Comparison of ENCODE assay signal across 11 cellular contexts in the genomic region with DNA sequence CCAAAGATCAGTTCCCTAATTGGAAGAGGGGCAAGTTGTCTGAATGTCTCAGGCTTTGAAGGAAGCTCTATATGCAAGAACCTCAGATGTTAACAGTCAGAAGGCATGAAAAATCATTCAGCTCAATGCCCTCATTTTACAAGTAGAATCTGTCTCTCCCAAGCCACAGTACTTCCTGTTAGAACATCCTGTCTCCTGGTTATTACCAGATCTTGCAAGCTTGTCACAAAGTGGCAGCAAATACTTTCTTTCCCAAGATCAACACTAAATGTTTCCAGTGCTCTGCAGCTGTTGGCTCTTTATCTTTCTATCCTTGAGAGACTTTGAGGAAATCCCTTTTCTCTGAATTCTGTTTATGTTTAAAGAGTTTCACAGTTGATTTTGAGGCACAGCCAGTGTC.
A peak's percentile ranks its signal among the peaks of the same experiment; 100 is the strongest.
DNase-seq lines count a peak whose midpoint lies in the region; ATAC-seq and TF ChIP-seq lines count a peak whose summit lies in the region.
"Had no signal": no experiment of that assay in that cellular context is flagged by ENCODE, and none has a peak within 500 bp of the region (broad histone marks: within the 10 kb centered on the region; RNA-seq: fewer than 3 reads in every experiment).

No MANE protein-coding gene starts in this region.

- H3K36me3 ChIP-seq in A673 (ENCODE audit: insufficient read depth, low read length, poor library complexity, severe bottlenecking) (no peaks in the 10 kb centered on the region), ascending aorta (no peaks in the 10 kb centered on the region)

- no TSS peak for BruUV-seq in A673 (replicated peaks; lab: Mats Ljungman, UMichigan)

- TF ChIP-seq CTCF in A673 (conservative IDR thresholded peaks at IDR 0.05; ENCODE audit: low read depth, low read length) (no peak), ascending aorta (IDR thresholded peaks at IDR 0.05) (no peak)

- intact Hi-C loops in A673 (cut with micrococcal nuclease; ENCODE audit: unreplicated experiment) (loop anchor here (5.0 kb wide), 3 partner anchors 492 to 1907 kb away; no protein-coding TSS in a partner anchor), ascending aorta (cut with DNase I) (loop anchor here (5.0 kb wide), 1 partner anchor 307 kb away; no protein-coding TSS in a partner anchor)

- CTCF ChIA-PET in A673 (lab: Charles Lee): interaction anchor here (0.6 kb wide), 1 partner anchor 97 kb away, joined by 3 read pairs; no protein-coding TSS in a partner anchor

- H3K27me3 ChIP-seq in A673 (replicated peaks; ENCODE audit: insufficient read depth, low read depth, low read length, poor library complexity) (no peaks in the 10 kb centered on the region), ascending aorta (no peaks in the 10 kb centered on the region)
- H3K27me3 ChIP-seq: foreskin keratinocyte had no signal

- ATAC-seq in GM19395 (IDR thresholded peaks at IDR 0.05; ENCODE audit: unreplicated experiment) (peak; percentile 48), HG03457 (IDR thresholded peaks at IDR 0.05; ENCODE audit: unreplicated experiment) (no peak), HG02884 (IDR thresholded peaks at IDR 0.05; ENCODE audit: unreplicated experiment) (no peak)
- ATAC-seq: CD8-positive, alpha-beta T cell; foreskin keratinocyte; HepG2 had no signal

- H3K9me3 ChIP-seq in A673 (ENCODE audit: low read depth, low read length, poor library complexity, severe bottlenecking) (no peaks in the 10 kb centered on the region), ascending aorta (no peaks in the 10 kb centered on the region)

- H3K4me1 ChIP-seq in A673 (ENCODE audit: insufficient read depth, low read length, poor library complexity, severe bottlenecking) (peaks cover 17% of the 10 kb centered on the region), ascending aorta (peaks cover 10 to 39% of the 10 kb centered on the region in 2 donors)

- DNase-seq in A673 (ENCODE audit: low spot score) (peak; percentile 63), ascending aorta (ENCODE audit: low spot score in 2 of 2) (no peak), midbrain (lab: John Stamatoyannopoulos, UW) (peak; percentile 45), putamen (ENCODE audit: low spot score) (no peak), NCI-H1105 (lab: John Stamatoyannopoulos, UW) (no peak)
- DNase-seq: CD8-positive, alpha-beta T cell; foreskin keratinocyte had no signal

- H3K27ac ChIP-seq in A673 (ENCODE audit: low read depth, low read length, poor library complexity, severe bottlenecking) (peak overlapping the region; percentile 18), ascending aorta (peak overlapping the region; percentile 61 to 71)
- H3K27ac ChIP-seq: foreskin keratinocyte had no signal

- POLR2A ChIA-PET in A673 (lab: Charles Lee; ENCODE audit: low non-redundant PET): no interaction called here

- no peak overlapping the region for H3K4me3 ChIP-seq in A673 (ENCODE audit: low read depth, low read length, poor library complexity, severe bottlenecking)
- no peak overlapping the region for H3K4me3 ChIP-seq in ascending aorta

Comparison
In these comparisons a context has a peak if more than half of its experiments do, and no peak if none do; other contexts are left out.
1. DNase-seq: peak in A673 (single experiment) and midbrain (single experiment); none in ascending aorta (0 of 2), putamen (single experiment) and NCI-H1105 (single experiment).